Comparison of ENCODE assay signal across 1 cellular context in the genomic region with DNA sequence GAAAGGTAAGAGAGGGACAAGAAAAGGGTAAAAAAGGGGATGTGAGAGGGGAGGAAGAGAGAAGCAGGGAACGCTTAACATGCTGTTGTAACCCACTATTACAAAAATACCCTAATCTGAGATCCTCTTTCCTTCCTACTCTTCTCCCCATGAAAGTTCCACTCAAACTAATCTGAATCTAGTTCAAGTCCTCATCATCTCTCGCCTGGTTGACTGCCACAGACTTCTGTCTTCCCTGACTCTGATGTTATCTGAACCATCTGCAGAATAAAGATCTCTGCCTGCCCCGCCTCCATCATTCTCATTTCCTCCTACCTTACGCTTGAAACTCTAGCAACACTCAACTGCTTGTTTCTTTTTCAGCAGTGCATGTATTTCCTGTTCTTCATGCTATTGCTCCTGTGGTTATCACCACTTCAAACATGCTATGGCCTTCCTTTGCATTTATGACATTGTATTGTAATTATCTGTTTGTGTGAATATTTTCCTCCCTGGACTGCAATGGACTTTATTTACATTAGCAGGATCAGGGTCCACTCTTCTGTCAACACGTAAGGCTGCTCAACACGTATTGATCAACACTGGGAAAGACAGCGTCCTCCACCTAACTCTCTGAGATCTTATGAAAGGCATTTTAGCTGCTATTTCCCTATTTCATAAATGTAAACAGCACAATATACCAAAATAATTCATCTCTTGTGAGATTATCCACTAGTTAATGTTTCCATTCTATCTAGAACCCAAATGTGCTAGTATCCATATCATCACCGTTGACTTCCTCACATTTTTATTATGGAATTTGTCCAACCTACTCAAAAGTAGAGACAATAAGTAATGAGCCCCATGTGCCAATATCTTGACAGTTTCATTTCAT.
TF ChIP-seq lines count a peak whose summit lies in the region.

No MANE protein-coding gene starts in this region.

TF ChIP-seq in GM23338, 12 proteins besides CTCF, POLR2A, EP300 and RAD21 (continued from another document):
- TF ChIP-seq, protein P1, sequence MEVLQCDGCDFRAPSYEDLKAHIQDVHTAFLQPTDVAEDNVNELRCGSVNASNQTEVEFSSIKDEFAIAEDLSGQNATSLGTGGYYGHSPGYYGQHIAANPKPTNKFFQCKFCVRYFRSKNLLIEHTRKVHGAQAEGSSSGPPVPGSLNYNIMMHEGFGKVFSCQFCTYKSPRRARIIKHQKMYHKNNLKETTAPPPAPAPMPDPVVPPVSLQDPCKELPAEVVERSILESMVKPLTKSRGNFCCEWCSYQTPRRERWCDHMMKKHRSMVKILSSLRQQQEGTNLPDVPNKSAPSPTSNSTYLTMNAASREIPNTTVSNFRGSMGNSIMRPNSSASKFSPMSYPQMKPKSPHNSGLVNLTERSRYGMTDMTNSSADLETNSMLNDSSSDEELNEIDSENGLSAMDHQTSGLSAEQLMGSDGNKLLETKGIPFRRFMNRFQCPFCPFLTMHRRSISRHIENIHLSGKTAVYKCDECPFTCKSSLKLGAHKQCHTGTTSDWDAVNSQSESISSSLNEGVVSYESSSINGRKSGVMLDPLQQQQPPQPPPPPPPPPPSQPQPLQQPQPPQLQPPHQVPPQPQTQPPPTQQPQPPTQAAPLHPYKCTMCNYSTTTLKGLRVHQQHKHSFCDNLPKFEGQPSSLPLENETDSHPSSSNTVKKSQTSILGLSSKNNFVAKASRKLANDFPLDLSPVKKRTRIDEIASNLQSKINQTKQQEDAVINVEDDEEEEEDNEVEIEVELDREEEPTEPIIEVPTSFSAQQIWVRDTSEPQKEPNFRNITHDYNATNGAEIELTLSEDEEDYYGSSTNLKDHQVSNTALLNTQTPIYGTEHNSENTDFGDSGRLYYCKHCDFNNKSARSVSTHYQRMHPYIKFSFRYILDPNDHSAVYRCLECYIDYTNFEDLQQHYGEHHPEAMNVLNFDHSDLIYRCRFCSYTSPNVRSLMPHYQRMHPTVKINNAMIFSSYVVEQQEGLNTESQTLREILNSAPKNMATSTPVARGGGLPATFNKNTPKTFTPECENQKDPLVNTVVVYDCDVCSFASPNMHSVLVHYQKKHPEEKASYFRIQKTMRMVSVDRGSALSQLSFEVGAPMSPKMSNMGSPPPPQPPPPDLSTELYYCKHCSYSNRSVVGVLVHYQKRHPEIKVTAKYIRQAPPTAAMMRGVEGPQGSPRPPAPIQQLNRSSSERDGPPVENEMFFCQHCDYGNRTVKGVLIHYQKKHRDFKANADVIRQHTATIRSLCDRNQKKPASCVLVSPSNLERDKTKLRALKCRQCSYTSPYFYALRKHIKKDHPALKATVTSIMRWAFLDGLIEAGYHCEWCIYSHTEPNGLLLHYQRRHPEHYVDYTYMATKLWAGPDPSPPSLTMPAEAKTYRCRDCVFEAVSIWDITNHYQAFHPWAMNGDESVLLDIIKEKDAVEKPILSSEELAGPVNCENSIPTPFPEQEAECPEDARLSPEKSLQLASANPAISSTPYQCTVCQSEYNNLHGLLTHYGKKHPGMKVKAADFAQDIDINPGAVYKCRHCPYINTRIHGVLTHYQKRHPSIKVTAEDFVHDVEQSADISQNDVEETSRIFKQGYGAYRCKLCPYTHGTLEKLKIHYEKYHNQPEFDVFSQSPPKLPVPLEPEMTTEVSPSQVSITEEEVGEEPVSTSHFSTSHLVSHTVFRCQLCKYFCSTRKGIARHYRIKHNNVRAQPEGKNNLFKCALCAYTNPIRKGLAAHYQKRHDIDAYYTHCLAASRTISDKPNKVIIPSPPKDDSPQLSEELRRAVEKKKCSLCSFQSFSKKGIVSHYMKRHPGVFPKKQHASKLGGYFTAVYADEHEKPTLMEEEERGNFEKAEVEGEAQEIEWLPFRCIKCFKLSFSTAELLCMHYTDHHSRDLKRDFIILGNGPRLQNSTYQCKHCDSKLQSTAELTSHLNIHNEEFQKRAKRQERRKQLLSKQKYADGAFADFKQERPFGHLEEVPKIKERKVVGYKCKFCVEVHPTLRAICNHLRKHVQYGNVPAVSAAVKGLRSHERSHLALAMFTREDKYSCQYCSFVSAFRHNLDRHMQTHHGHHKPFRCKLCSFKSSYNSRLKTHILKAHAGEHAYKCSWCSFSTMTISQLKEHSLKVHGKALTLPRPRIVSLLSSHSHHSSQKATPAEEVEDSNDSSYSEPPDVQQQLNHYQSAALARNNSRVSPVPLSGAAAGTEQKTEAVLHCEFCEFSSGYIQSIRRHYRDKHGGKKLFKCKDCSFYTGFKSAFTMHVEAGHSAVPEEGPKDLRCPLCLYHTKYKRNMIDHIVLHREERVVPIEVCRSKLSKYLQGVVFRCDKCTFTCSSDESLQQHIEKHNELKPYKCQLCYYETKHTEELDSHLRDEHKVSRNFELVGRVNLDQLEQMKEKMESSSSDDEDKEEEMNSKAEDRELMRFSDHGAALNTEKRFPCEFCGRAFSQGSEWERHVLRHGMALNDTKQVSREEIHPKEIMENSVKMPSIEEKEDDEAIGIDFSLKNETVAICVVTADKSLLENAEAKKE (CRISPR knock-in tag; IDR thresholded peaks at IDR 0.05) = no peak
- TF ChIP-seq CREB1 (CRISPR knock-in tag; IDR thresholded peaks at IDR 0.05; ENCODE audit: low read depth) = no peak
- no peak for TF ChIP-seq EZH2phosphoT487 (IDR thresholded peaks at IDR 0.05; ENCODE audit: unreplicated experiment)
- TF ChIP-seq ZNF331 (CRISPR knock-in tag; IDR thresholded peaks at IDR 0.05; ENCODE audit: low read depth) = no peak
- no peak for TF ChIP-seq STAT1 (IDR thresholded peaks at IDR 0.05; ENCODE audit: unreplicated experiment)
- TF ChIP-seq ZNF114 (CRISPR knock-in tag; IDR thresholded peaks at IDR 0.05) = no peak
